Comparison of ENCODE assay signal across 8 cellular contexts in the genomic region with DNA sequence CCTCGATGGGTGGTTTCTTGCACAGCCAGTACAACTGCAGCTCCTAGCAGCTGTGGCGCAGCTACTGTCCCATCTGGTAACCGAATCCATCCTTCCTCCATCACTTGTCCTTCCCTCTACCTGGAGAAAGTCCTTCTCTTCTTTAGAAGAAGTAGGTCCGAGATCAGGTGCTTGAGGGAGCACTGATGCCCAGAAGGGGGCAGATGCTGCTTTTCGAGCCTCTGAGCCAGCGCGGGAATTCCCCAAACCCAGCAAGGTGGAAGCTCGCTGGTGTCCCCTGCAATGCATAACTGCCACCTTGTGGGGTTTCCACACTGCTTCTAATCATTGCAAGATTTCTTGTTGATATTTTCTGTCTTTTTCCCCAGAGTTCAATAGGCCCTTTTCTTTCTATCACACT.
DNase-seq lines count a peak whose midpoint lies in the region; ATAC-seq and TF ChIP-seq lines count a peak whose summit lies in the region.
"Not testable (repeated sequence)": the region's sequence is repeated elsewhere in the genome, so short reads cannot be mapped to it uniquely, and the experiment has no call there.

No MANE protein-coding gene starts in this region.

- not testable (repeated sequence) for H2AFZ ChIP-seq in Loucy (ENCODE audit: low read length); neural progenitor cell (replicated peaks)

- H3K4me1 ChIP-seq in Loucy (ENCODE audit: insufficient read depth, low read length, poor library complexity, severe bottlenecking); neural progenitor cell: not testable (repeated sequence)

- not testable (repeated sequence) for H3K9ac ChIP-seq in Loucy (ENCODE audit: low read depth, low read length, poor library complexity, severe bottlenecking); neural progenitor cell

- DNase-seq in AG10803 (ENCODE audit: low read depth); fibroblast of mammary gland (ENCODE audit: low read depth): not testable (repeated sequence)
- peak; percentile 75 for DNase-seq in WERI-Rb-1
- DNase-seq in activated naive CD4-positive, alpha-beta T cell treated with anti-CD3 and anti-CD28 coated beads for 36 hours: peak; percentile 75
- DNase-seq in neural progenitor cell (ENCODE audit: low spot score): peak; percentile 61
- DNase-seq in stimulated activated naive B cell treated with anti-CD40 and anti-IgM and Interleukin-4, amounts not matched to agents 10 μg/mL and 1 μg/mL and 100 μg/mL, for 72 hours: peak; percentile 44

- H4K20me1 ChIP-seq in Loucy (ENCODE audit: insufficient read depth, low read length, poor library complexity, severe bottlenecking); neural progenitor cell (ENCODE audit: low read depth): not testable (repeated sequence)

- CTCF ChIA-PET in activated naive CD4-positive, alpha-beta T cell treated with anti-CD3 and anti-CD28 coated beads for 36 hours (lab: Charles Lee): interaction anchor here (0.7 to 1.6 kb wide), 2 partner anchors 48 to 694 kb away, joined by 3 to 4 read pairs; no protein-coding TSS in a partner anchor

- H3K27ac ChIP-seq in WERI-Rb-1, neural progenitor cell: not testable (repeated sequence)

- H3K4me1 Mint-ChIP-seq in activated naive CD4-positive, alpha-beta T cell treated with anti-CD3 and anti-CD28 coated beads for 36 hours (ENCODE audit: low read depth); neural progenitor cell; stimulated activated naive B cell treated with anti-CD40 and anti-IgM and Interleukin-4, amounts not matched to agents 10 μg/mL and 1 μg/mL and 100 μg/mL, for 72 hours: not testable (repeated sequence)

- not testable (repeated sequence) for H3K4me3 Mint-ChIP-seq in activated naive CD4-positive, alpha-beta T cell treated with anti-CD3 and anti-CD28 coated beads for 36 hours; neural progenitor cell; stimulated activated naive B cell treated with anti-CD40 and anti-IgM and Interleukin-4, amounts not matched to agents 10 μg/mL and 1 μg/mL and 100 μg/mL, for 72 hours

- not testable (repeated sequence) for H3K27me3 Mint-ChIP-seq in activated naive CD4-positive, alpha-beta T cell treated with anti-CD3 and anti-CD28 coated beads for 36 hours (ENCODE audit: low read depth); neural progenitor cell (ENCODE audit: insufficient read depth, low read depth)
- peaks cover 14 to 19% of the 10 kb centered on the region in 2 donors for H3K27me3 Mint-ChIP-seq in stimulated activated naive B cell treated with anti-CD40 and anti-IgM and Interleukin-4, amounts not matched to agents 10 μg/mL and 1 μg/mL and 100 μg/mL, for 72 hours

- not testable (repeated sequence) for H3K4me3 ChIP-seq in AG10803 (ENCODE audit: low read length); Loucy (ENCODE audit: low read length, poor library complexity, severe bottlenecking); WERI-Rb-1 (ENCODE audit: low read depth, low read length); fibroblast of mammary gland (ENCODE audit: control insufficient read depth, low read depth, low read length); neural progenitor cell

- not testable (repeated sequence) for H3F3A ChIP-seq in Loucy (ENCODE audit: low read depth); neural progenitor cell (ENCODE audit: low read depth)

- not testable (repeated sequence) for H3K79me2 ChIP-seq in Loucy (ENCODE audit: insufficient read depth, low read length); neural progenitor cell (ENCODE audit: low read depth)

- not testable (repeated sequence) for H3K9me3 Mint-ChIP-seq in activated naive CD4-positive, alpha-beta T cell treated with anti-CD3 and anti-CD28 coated beads for 36 hours; neural progenitor cell; stimulated activated naive B cell treated with anti-CD40 and anti-IgM and Interleukin-4, amounts not matched to agents 10 μg/mL and 1 μg/mL and 100 μg/mL, for 72 hours

- H3K36me3 Mint-ChIP-seq in activated naive CD4-positive, alpha-beta T cell treated with anti-CD3 and anti-CD28 coated beads for 36 hours (ENCODE audit: low read depth); neural progenitor cell; stimulated activated naive B cell treated with anti-CD40 and anti-IgM and Interleukin-4, amounts not matched to agents 10 μg/mL and 1 μg/mL and 100 μg/mL, for 72 hours: not testable (repeated sequence)

- ATAC-seq in stimulated activated naive B cell treated with anti-CD40 and anti-IgM and Interleukin-4, amounts not matched to agents 10 μg/mL and 1 μg/mL and 100 μg/mL, for 72 hours (replicated peaks): not testable (repeated sequence)

- H3K9me3 ChIP-seq in Loucy (ENCODE audit: insufficient read depth, low read depth, low read length); WERI-Rb-1 (ENCODE audit: severe bottlenecking); neural progenitor cell (ENCODE audit: low read depth): not testable (repeated sequence)

- TF ChIP-seq CTCF in AG10803 (conservative IDR thresholded peaks at IDR 0.05; ENCODE audit: low read length) (peak; percentile 41), GM12872 (IDR thresholded peaks at IDR 0.05; ENCODE audit: insufficient read depth, low read depth, low read length) (peak; percentile 34; the same call in 1 of the 3 replicates), Loucy (conservative IDR thresholded peaks at IDR 0.05; ENCODE audit: low read length) (peak; percentile 18; the same call in 1 of the 2 replicates), WERI-Rb-1 (IDR thresholded peaks at IDR 0.05; ENCODE audit: low read depth, low read length) (peak; percentile 36; the same call in 1 of the 2 replicates), fibroblast of mammary gland (conservative IDR thresholded peaks at IDR 0.05; ENCODE audit: control insufficient read depth, insufficient read depth, low read depth, low read length) (peak; percentile 10), neural progenitor cell (IDR thresholded peaks at IDR 0.05) (peak; percentile 59)

- intact Hi-C loops in activated naive CD4-positive, alpha-beta T cell treated with anti-CD3 and anti-CD28 coated beads for 36 hours (cut with micrococcal nuclease): loop anchor here (5.0 kb wide), 1 partner anchor 49 kb away; no protein-coding TSS in a partner anchor

- not testable (repeated sequence) for H3K27ac Mint-ChIP-seq in activated naive CD4-positive, alpha-beta T cell treated with anti-CD3 and anti-CD28 coated beads for 36 hours; neural progenitor cell; stimulated activated naive B cell treated with anti-CD40 and anti-IgM and Interleukin-4, amounts not matched to agents 10 μg/mL and 1 μg/mL and 100 μg/mL, for 72 hours

- not testable (repeated sequence) for H3K4me2 ChIP-seq in Loucy (ENCODE audit: low read depth, low read length, poor library complexity, severe bottlenecking); neural progenitor cell

- not testable (repeated sequence) for H3K36me3 ChIP-seq in Loucy (ENCODE audit: insufficient read depth, low read length); WERI-Rb-1; neural progenitor cell

- H3K27me3 ChIP-seq in Loucy (ENCODE audit: insufficient read depth, low read length, poor library complexity, severe bottlenecking); WERI-Rb-1 (ENCODE audit: insufficient read depth, low read depth, severe bottlenecking); neural progenitor cell: not testable (repeated sequence)

- H3K9me2 ChIP-seq in Loucy (replicated peaks; ENCODE audit: low read depth, low read length): not testable (repeated sequence)
